Comparison of ENCODE assay signal across 8 cellular contexts in genomic region chr3:53162672-53163458, GRCh38. TPM values are rescaled to one million over a fixed set of nuclear protein-coding genes. Genes with fewer than 3 reads are reported as not detected.
DNase-seq lines count a peak whose midpoint lies in the region; ATAC-seq and TF ChIP-seq lines count a peak whose summit lies in the region.

No MANE protein-coding gene starts in this region.

- H3K36me3 ChIP-seq in ACC112 (ENCODE audit: insufficient read depth, low read length) (no peaks in the 10 kb centered on the region), colonic mucosa (no peaks in the 10 kb centered on the region), osteoblast (ENCODE audit: insufficient read depth, low read length) (no peaks in the 10 kb centered on the region)

- H3K9me3 ChIP-seq in colonic mucosa (no peaks in the 10 kb centered on the region), osteoblast (ENCODE audit: low read depth, low read length) (no peaks in the 10 kb centered on the region)

- DNase-seq in UCSD-AML1 (lab: John Stamatoyannopoulos, UW; ENCODE audit: unreplicated experiment) (peak; percentile 39), colonic mucosa (peak; percentile 46), osteoblast (ENCODE audit: insufficient read length, low spot score, missing footprints) (peak; percentile 79), NCI-H1092 treated with DMSO at 0.1 percent for 48 hours (lab: John Stamatoyannopoulos, UW) (no peak), NCI-H226 (no peak), NCI-H510A treated with DMSO at 0.1 percent for 48 hours (lab: John Stamatoyannopoulos, UW) (no peak)

- H3K27me3 ChIP-seq in ACC112 (ENCODE audit: insufficient read depth, low read length) (no peaks in the 10 kb centered on the region), colonic mucosa (no peaks in the 10 kb centered on the region), osteoblast (ENCODE audit: insufficient read depth, low read length) (no peaks in the 10 kb centered on the region)

- no peak overlapping the region for H3K27ac ChIP-seq in ACC112 (ENCODE audit: low read depth, low read length)
- H3K27ac ChIP-seq in colonic mucosa: peak overlapping the region; percentile 81
- peak overlapping the region; percentile 23 for H3K27ac ChIP-seq in osteoblast (ENCODE audit: low read depth, low read length)

- H3K4me2 ChIP-seq in osteoblast (ENCODE audit: insufficient read depth, low read length): peak overlapping the region; percentile 84

- ATAC-seq in GM21529 (IDR thresholded peaks at IDR 0.05; ENCODE audit: unreplicated experiment): peak; percentile 26

- intact Hi-C loops in colonic mucosa (cut with DNase I): no loop called here

- H3K79me2 ChIP-seq in ACC112 (ENCODE audit: control insufficient read depth, insufficient read depth, low read length, unreplicated experiment) (peaks cover 18% of the 10 kb centered on the region), osteoblast (ENCODE audit: insufficient read depth, low read length) (peaks cover 27% of the 10 kb centered on the region)

- H3K4me1 ChIP-seq in ACC112 (ENCODE audit: control insufficient read depth, insufficient read depth, low read length, unreplicated experiment) (peaks cover 36% of the 10 kb centered on the region), colonic mucosa (peaks cover 7% of the 10 kb centered on the region), osteoblast (ENCODE audit: insufficient read depth, low read length) (peaks cover 32% of the 10 kb centered on the region)

- H4K20me1 ChIP-seq in osteoblast (ENCODE audit: insufficient read depth, low read length): peaks cover 5% of the 10 kb centered on the region

- H2AFZ ChIP-seq in ACC112 (ENCODE audit: low read length, unreplicated experiment) (no peak overlapping the region), osteoblast (ENCODE audit: low read length) (peak overlapping the region; percentile 51)

- peak overlapping the region; percentile 98 for H3K4me3 ChIP-seq in ACC112 (ENCODE audit: low read depth, low read length)
- peak overlapping the region; percentile 86 for H3K4me3 ChIP-seq in colonic mucosa
- H3K4me3 ChIP-seq in osteoblast (ENCODE audit: insufficient read depth, low read length): peak overlapping the region; percentile 88

- no peak for TF ChIP-seq CTCF in colonic mucosa (IDR thresholded peaks at IDR 0.05)
- TF ChIP-seq CTCF in osteoblast (IDR thresholded peaks at IDR 0.05; ENCODE audit: extremely low read depth, low read depth, low read length): no peak

- peak overlapping the region; percentile 61 to 95 for H3K9ac ChIP-seq in colonic mucosa (ENCODE audit: low read depth in 2 of 2, low read length in 2 of 2)

RNA-seq across cellular contexts. Expression of gene PRKCD, which starts 1.9 kb away (rescaled TPM):
- total RNA-seq in colonic mucosa: 10 to 100 TPM; 58.9 to 75.0 TPM
- total RNA-seq in osteoblast: 1.8 and 2.2 TPM in 2 replicates

RNA-seq across cellular contexts. Expression of gene RFT1, which starts 32.6 kb away (rescaled TPM):
- 10 to 100 TPM; 15.3 to 30.4 TPM for total RNA-seq in colonic mucosa
- 11.9 and 12.7 TPM in 2 replicates for total RNA-seq in osteoblast

Comparison
In these comparisons a context has a peak if more than half of its experiments do, and no peak if none do; other contexts are left out.
1. DNase-seq: peak in UCSD-AML1 (single experiment), colonic mucosa (single experiment) and osteoblast (single experiment); none in NCI-H1092 treated with DMSO at 0.1 percent for 48 hours (single experiment), NCI-H226 (single experiment) and NCI-H510A treated with DMSO at 0.1 percent for 48 hours (single experiment).
2. RNA of gene PRKCD, which starts 1.9 kb away (total RNA-seq): 58.9 to 75.0 TPM in colonic mucosa; 1.8 to 2.2 TPM in osteoblast; every median in the first group is over 10 times any median in the second.
3. Peak in every context shown above with its lines, with median percentiles within 50 percentile points of each other: H3K4me3 ChIP-seq.